In the genomic region with DNA sequence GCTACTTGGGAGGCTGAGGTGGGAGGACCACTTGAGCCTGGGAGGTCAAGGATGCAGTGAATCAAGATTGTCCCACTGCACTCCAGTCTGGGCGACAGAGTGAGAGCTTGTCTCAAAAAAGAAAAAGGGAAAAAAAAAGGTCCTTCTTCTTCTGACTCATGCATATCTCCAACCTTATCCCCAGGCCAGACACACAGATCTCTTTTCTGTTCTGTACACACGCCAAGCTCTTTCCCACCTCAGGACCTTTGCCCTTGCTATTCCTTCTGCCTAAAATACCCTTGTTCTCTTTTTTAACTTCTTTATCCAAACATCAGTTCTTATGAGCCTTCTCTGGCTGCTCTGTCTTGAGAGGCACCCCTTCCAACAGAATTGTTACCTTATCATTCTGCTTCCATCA, we compare ENCODE assay signal across 21 cellular contexts.
"Had no signal": no experiment of that assay in that cellular context is flagged by ENCODE, and none has a peak within 500 bp of the region (broad histone marks: within the 10 kb centered on the region; RNA-seq: fewer than 3 reads in every experiment).

No MANE protein-coding gene starts in this region.

- H3K36me3 ChIP-seq: esophagus squamous epithelium, left ventricle myocardium inferior, lower lobe of right lung, ovary, tibial nerve had no signal

- H3K9me3 Mint-ChIP-seq: dendritic cell treated with granulocyte-macrophage colony-stimulating factor and Interleukin-4, amounts not matched to agents 40 ng/mL and 50 ng/mL, for 4 days; memory B cell; mesothelial cell of epicardium; natural killer cell; neural crest cell; stimulated activated memory B cell treated with anti-CD40 and anti-IgM and Interleukin-4, amounts not matched to agents 10 μg/mL and 1 μg/mL and 100 μg/mL, for 72 hours; stimulated activated naive CD8-positive, alpha-beta T cell treated with anti-CD3 and anti-CD28 coated beads, Interleukin-15, amount 100 ng/mL, for 72 hours had no signal

- H3K27me3 ChIP-seq: esophagus squamous epithelium, ovary, testis, tibial nerve had no signal

- DNase-seq: esophagus squamous epithelium; foreskin fibroblast; kidney; left cardiac atrium; left ventricle myocardium inferior; lower lobe of right lung; natural killer cell; nucleus accumbens; ovary; right cardiac atrium; stimulated activated CD4-positive, alpha-beta T cell treated with anti-CD3 and anti-CD28 coated beads, Interleukin-4, amount 100 ng/mL, for 1 hour; stimulated activated CD8-positive, alpha-beta memory T cell treated with anti-CD3 and anti-CD28 coated beads, Interleukin-4, amount 100 ng/mL, for 48 hours; stimulated activated naive CD8-positive, alpha-beta T cell treated with anti-CD3 and anti-CD28 coated beads, Interleukin-15, amount 100 ng/mL, for 72 hours; testis had no signal

- H3K27ac Mint-ChIP-seq: dendritic cell treated with granulocyte-macrophage colony-stimulating factor and Interleukin-4, amounts not matched to agents 40 ng/mL and 50 ng/mL, for 4 days; memory B cell; mesothelial cell of epicardium; natural killer cell; progenitor cell of endocrine pancreas; stimulated activated naive CD8-positive, alpha-beta T cell treated with anti-CD3 and anti-CD28 coated beads, Interleukin-15, amount 100 ng/mL, for 72 hours had no signal

- H3K27me3 Mint-ChIP-seq: dendritic cell treated with granulocyte-macrophage colony-stimulating factor and Interleukin-4, amounts not matched to agents 40 ng/mL and 50 ng/mL, for 4 days; memory B cell; stimulated activated memory B cell treated with anti-CD40 and anti-IgM and Interleukin-4, amounts not matched to agents 10 μg/mL and 1 μg/mL and 100 μg/mL, for 72 hours; stimulated activated naive CD8-positive, alpha-beta T cell treated with anti-CD3 and anti-CD28 coated beads, Interleukin-15, amount 100 ng/mL, for 72 hours had no signal

- ATAC-seq: left cardiac atrium; lower lobe of right lung; natural killer cell; right cardiac atrium; stimulated activated memory B cell treated with anti-CD40 and anti-IgM and Interleukin-4, amounts not matched to agents 10 μg/mL and 1 μg/mL and 100 μg/mL, for 72 hours; stimulated activated naive CD8-positive, alpha-beta T cell treated with anti-CD3 and anti-CD28 coated beads, Interleukin-15, amount 100 ng/mL, for 72 hours had no signal

- H3K4me1 ChIP-seq: lower lobe of right lung, testis had no signal

- H3K9me3 ChIP-seq: esophagus squamous epithelium, left ventricle myocardium inferior, lower lobe of right lung, ovary, testis, tibial nerve had no signal

- H3K4me3 ChIP-seq: esophagus squamous epithelium, left ventricle myocardium inferior, lower lobe of right lung, ovary, testis, tibial nerve had no signal

- H3K36me3 Mint-ChIP-seq: mesothelial cell of epicardium; natural killer cell; stimulated activated memory B cell treated with anti-CD40 and anti-IgM and Interleukin-4, amounts not matched to agents 10 μg/mL and 1 μg/mL and 100 μg/mL, for 72 hours had no signal

- H3K27ac ChIP-seq: esophagus squamous epithelium, left ventricle myocardium inferior, lower lobe of right lung, ovary, testis, tibial nerve had no signal

- H3K4me3 Mint-ChIP-seq: dendritic cell treated with granulocyte-macrophage colony-stimulating factor and Interleukin-4, amounts not matched to agents 40 ng/mL and 50 ng/mL, for 4 days; memory B cell; mesothelial cell of epicardium; natural killer cell; neural crest cell; stimulated activated memory B cell treated with anti-CD40 and anti-IgM and Interleukin-4, amounts not matched to agents 10 μg/mL and 1 μg/mL and 100 μg/mL, for 72 hours; stimulated activated naive CD8-positive, alpha-beta T cell treated with anti-CD3 and anti-CD28 coated beads, Interleukin-15, amount 100 ng/mL, for 72 hours had no signal

- H3K4me1 Mint-ChIP-seq: natural killer cell; stimulated activated memory B cell treated with anti-CD40 and anti-IgM and Interleukin-4, amounts not matched to agents 10 μg/mL and 1 μg/mL and 100 μg/mL, for 72 hours; stimulated activated naive CD8-positive, alpha-beta T cell treated with anti-CD3 and anti-CD28 coated beads, Interleukin-15, amount 100 ng/mL, for 72 hours had no signal
